Comparison of ENCODE assay signal across 31 cellular contexts in the genomic region with DNA sequence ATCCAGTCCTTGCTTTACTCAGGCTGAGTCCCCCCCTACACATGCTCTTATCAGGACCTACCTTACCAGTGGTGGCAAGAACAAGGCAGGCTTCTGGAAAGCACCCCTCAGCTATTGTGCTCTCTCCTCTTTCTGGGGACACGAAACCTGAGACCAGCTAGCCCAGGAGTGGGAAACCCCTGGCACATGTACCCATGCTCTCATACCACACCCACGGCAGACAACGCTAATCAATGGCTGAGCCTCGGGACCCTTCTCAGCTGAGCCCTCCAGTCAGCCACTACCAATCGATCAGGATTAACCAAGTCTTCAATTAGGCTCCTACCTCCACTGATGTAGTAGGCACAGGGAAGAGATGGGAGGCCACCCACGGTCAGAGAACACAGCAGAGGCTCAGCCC.
DNase-seq lines count a peak whose midpoint lies in the region; ATAC-seq, FAIRE-seq and TF ChIP-seq lines count a peak whose summit lies in the region.
"Had no signal": no experiment of that assay in that cellular context is flagged by ENCODE, and none has a peak within 500 bp of the region (broad histone marks: within the 10 kb centered on the region; RNA-seq: fewer than 3 reads in every experiment).

No MANE protein-coding gene starts in this region.

- DNase-seq in GM10266 (ENCODE audit: extremely low spot score) (peak; percentile 59), GM19238 (ENCODE audit: insufficient read length, low spot score) (peak; percentile 23), RWPE2 (ENCODE audit: low spot score) (no peak), neural progenitor cell (ENCODE audit: low spot score) (no peak), esophagus muscularis mucosa (ENCODE audit: extremely low spot score) (no peak), tibial nerve (ENCODE audit: low spot score in 2 of 2) (no peak), endodermal cell (no peak), small intestine (no peak)
- DNase-seq: ACHN; activated CD4-positive, CD25-positive, alpha-beta regulatory T cell; activated CD8-positive, alpha-beta memory T cell treated with anti-CD3 and anti-CD28 coated beads, Interleukin-2, amount 10 ng/mL, durations not matched to agents 7 days and 5 days; activated naive CD4-positive, alpha-beta T cell; activated T-cell treated with anti-CD3 and anti-CD28 coated beads, Interleukin-2, amount 50 U/mL, for 48 hours; adrenal gland; brain microvascular endothelial cell; dorsolateral prefrontal cortex; GF-D8; HFFc6; islet precursor cell; left ventricle myocardium inferior; midbrain; naive thymus-derived CD8-positive, alpha-beta T cell; NCI-H1105; NCI-H1930; NCI-H526; stimulated activated CD4-positive, alpha-beta T cell treated with anti-CD3 and anti-CD28 coated beads, Interleukin-2, amount 100 ng/mL, for 24 hours; substantia nigra; upper lobe of right lung had no signal

- H3K4me2 ChIP-seq in neural progenitor cell = no peak overlapping the region

- no peak overlapping the region for H3K4me3 Mint-ChIP-seq in neural progenitor cell
- H3K4me3 Mint-ChIP-seq in endodermal cell = no peak overlapping the region
- H3K4me3 Mint-ChIP-seq: activated CD8-positive, alpha-beta memory T cell treated with anti-CD3 and anti-CD28 coated beads, Interleukin-2, amount 10 ng/mL, durations not matched to agents 7 days and 5 days; HFFc6; naive thymus-derived CD8-positive, alpha-beta T cell had no signal

- ATAC-seq in RWPE2 (ENCODE audit: low read depth) = peak; percentile 33; the same call in 1 of the 3 replicates
- ATAC-seq: activated CD8-positive, alpha-beta memory T cell treated with anti-CD3 and anti-CD28 coated beads, Interleukin-2, amount 10 ng/mL, durations not matched to agents 7 days and 5 days; HepG2; naive thymus-derived CD8-positive, alpha-beta T cell; Panc1; upper lobe of right lung had no signal

- H3K27me3 Mint-ChIP-seq in neural progenitor cell (ENCODE audit: insufficient read depth, low read depth) (peaks cover 5% of the 10 kb centered on the region), endodermal cell (ENCODE audit: insufficient read depth) (no peaks in the 10 kb centered on the region)
- H3K27me3 Mint-ChIP-seq: activated CD8-positive, alpha-beta memory T cell treated with anti-CD3 and anti-CD28 coated beads, Interleukin-2, amount 10 ng/mL, durations not matched to agents 7 days and 5 days had no signal

- no peak overlapping the region for H2AFZ ChIP-seq in neural progenitor cell (replicated peaks)

- H3K4me1 Mint-ChIP-seq in neural progenitor cell (peaks cover 30% of the 10 kb centered on the region), endodermal cell (no peaks in the 10 kb centered on the region)
- H3K4me1 Mint-ChIP-seq: activated CD8-positive, alpha-beta memory T cell treated with anti-CD3 and anti-CD28 coated beads, Interleukin-2, amount 10 ng/mL, durations not matched to agents 7 days and 5 days had no signal

- 81% methylated on average over 6 of the region's 6 CpGs for WGBS in esophagus muscularis mucosa
- WGBS in tibial nerve, 2 donors = 74 to 75% methylated on average over 6 of the region's 6 CpGs
- WGBS in endodermal cell (ENCODE audit: insufficient coverage in 1 of 2, insufficient read length in 1 of 2), 2 experiments = 81 to 87% methylated on average over 2 to 6 of the region's 6 CpGs
- 78 to 87% (median 84%) methylated on average over 6 of the region's 6 CpGs for WGBS in small intestine, 3 donors

- H3F3A ChIP-seq in neural progenitor cell (ENCODE audit: low read depth) = no peaks in the 10 kb centered on the region

- H3K4me1 ChIP-seq in RWPE2 (ENCODE audit: insufficient read depth, poor library complexity, severe bottlenecking) (no peaks in the 10 kb centered on the region), neural progenitor cell (peaks cover 5% of the 10 kb centered on the region), esophagus muscularis mucosa (peaks cover 0 to 4% (median 3%) of the 10 kb centered on the region in 4 donors), tibial nerve (peaks cover 0 to 6% (median 0%) of the 10 kb centered on the region in 4 donors), endodermal cell (ENCODE audit: control insufficient read depth, insufficient read depth, low read length) (no peaks in the 10 kb centered on the region), small intestine (ENCODE audit: control insufficient read depth in 2 of 2, insufficient read depth in 1 of 2, low read depth in 1 of 2, low read length in 1 of 2) (no peaks in the 10 kb centered on the region)
- H3K4me1 ChIP-seq: SJCRH30 had no signal

- H3K9me3 Mint-ChIP-seq in neural progenitor cell (no peaks in the 10 kb centered on the region), endodermal cell (peaks cover 6% of the 10 kb centered on the region)
- H3K9me3 Mint-ChIP-seq: HFFc6 had no signal

- no peak overlapping the region for H3K9ac ChIP-seq in neural progenitor cell
- H3K9ac ChIP-seq in endodermal cell (ENCODE audit: extremely low read depth, low read length, poor library complexity, severe bottlenecking) = no peak overlapping the region

- peaks cover 45% of the 10 kb centered on the region for H4K20me1 ChIP-seq in neural progenitor cell (ENCODE audit: low read depth)

- peaks cover 13% of the 10 kb centered on the region for H3K36me3 Mint-ChIP-seq in neural progenitor cell
- H3K36me3 Mint-ChIP-seq in endodermal cell (ENCODE audit: low read depth) = peaks cover 27% of the 10 kb centered on the region
- H3K36me3 Mint-ChIP-seq: activated CD8-positive, alpha-beta memory T cell treated with anti-CD3 and anti-CD28 coated beads, Interleukin-2, amount 10 ng/mL, durations not matched to agents 7 days and 5 days; naive thymus-derived CD8-positive, alpha-beta T cell had no signal

- H3K9me3 ChIP-seq in RWPE2 (ENCODE audit: severe bottlenecking) = no peaks in the 10 kb centered on the region
- H3K9me3 ChIP-seq in neural progenitor cell (ENCODE audit: low read depth) = no peaks in the 10 kb centered on the region
- H3K9me3 ChIP-seq in esophagus muscularis mucosa = no peaks in the 10 kb centered on the region
- no peaks in the 10 kb centered on the region for H3K9me3 ChIP-seq in tibial nerve
- no peaks in the 10 kb centered on the region for H3K9me3 ChIP-seq in endodermal cell (ENCODE audit: control insufficient read depth, low read length)
- H3K9me3 ChIP-seq in small intestine (ENCODE audit: control insufficient read depth, low read depth) = no peaks in the 10 kb centered on the region
- H3K9me3 ChIP-seq: adrenal gland, left ventricle myocardium inferior, SJCRH30, upper lobe of right lung had no signal

- TF ChIP-seq CTCF in GM10266 (IDR thresholded peaks at IDR 0.05; ENCODE audit: control insufficient read depth, insufficient read depth, low read depth, missing control alignments) (no peak), RWPE2 (IDR thresholded peaks at IDR 0.05; ENCODE audit: poor library complexity, severe bottlenecking) (no peak), neural progenitor cell (IDR thresholded peaks at IDR 0.05) (no peak), esophagus muscularis mucosa (IDR thresholded peaks at IDR 0.05) (no peak), tibial nerve (IDR thresholded peaks at IDR 0.05) (no peak), endodermal cell (conservative IDR thresholded peaks at IDR 0.05) (no peak)

- H3K79me2 ChIP-seq in neural progenitor cell (ENCODE audit: low read depth) = peaks cover 55% of the 10 kb centered on the region

- peaks cover 32% of the 10 kb centered on the region for H3K36me3 ChIP-seq in RWPE2 (ENCODE audit: low read depth)
- H3K36me3 ChIP-seq in neural progenitor cell = no peaks in the 10 kb centered on the region
- H3K36me3 ChIP-seq in esophagus muscularis mucosa = no peaks in the 10 kb centered on the region
- H3K36me3 ChIP-seq in tibial nerve = peaks cover 0 to 3% (median 0%) of the 10 kb centered on the region in 3 donors
- H3K36me3 ChIP-seq in endodermal cell (ENCODE audit: control insufficient read depth, insufficient read depth, low read length) = no peaks in the 10 kb centered on the region
- no peaks in the 10 kb centered on the region for H3K36me3 ChIP-seq in small intestine (ENCODE audit: control insufficient read depth in 2 of 2, insufficient read depth in 2 of 2, low read length in 2 of 2)
- H3K36me3 ChIP-seq: adrenal gland, brain microvascular endothelial cell, left ventricle myocardium inferior, upper lobe of right lung had no signal

- H3K4me3 ChIP-seq in RWPE2 (ENCODE audit: severe bottlenecking) (no peak overlapping the region), neural progenitor cell (no peak overlapping the region), esophagus muscularis mucosa (no peak overlapping the region), tibial nerve (no peak overlapping the region), endodermal cell (ENCODE audit: low read length) (no peak overlapping the region), small intestine (ENCODE audit: low read depth in 1 of 2, low read length in 2 of 2) (no peak overlapping the region)
- H3K4me3 ChIP-seq: adrenal gland, dorsolateral prefrontal cortex, left ventricle myocardium inferior, SJCRH30, upper lobe of right lung had no signal

- intact Hi-C loops in esophagus muscularis mucosa (cut with DNase I) = no loop called here

- TF ChIP-seq POLR2A in esophagus muscularis mucosa (IDR thresholded peaks at IDR 0.05; ENCODE audit: low read depth) = no peak
- TF ChIP-seq POLR2A in tibial nerve (IDR thresholded peaks at IDR 0.05) = no peak

- FAIRE-seq in small intestine (lab: Jason Lieb, UNC) = no peak
- FAIRE-seq: HepG2 had no signal

- H3K27ac ChIP-seq in RWPE2 (ENCODE audit: poor library complexity, severe bottlenecking) (no peak overlapping the region), neural progenitor cell (no peak overlapping the region), esophagus muscularis mucosa (replicated peaks in 1 of 4) (no peak overlapping the region), tibial nerve (no peak overlapping the region), endodermal cell (ENCODE audit: low read depth, low read length) (no peak overlapping the region), small intestine (ENCODE audit: low read depth in 1 of 2, low read length in 1 of 2) (no peak overlapping the region)
- H3K27ac ChIP-seq: brain microvascular endothelial cell, dorsolateral prefrontal cortex, left ventricle myocardium inferior, SJCRH30, upper lobe of right lung had no signal

- no peak for TF ChIP-seq EP300 in esophagus muscularis mucosa (IDR thresholded peaks at IDR 0.05)
- no peak for TF ChIP-seq EP300 in tibial nerve (IDR thresholded peaks at IDR 0.05)

- H3K27me3 ChIP-seq in RWPE2 (ENCODE audit: insufficient read depth, poor library complexity, severe bottlenecking) (no peaks in the 10 kb centered on the region), neural progenitor cell (no peaks in the 10 kb centered on the region), esophagus muscularis mucosa (no peaks in the 10 kb centered on the region), tibial nerve (no peaks in the 10 kb centered on the region), endodermal cell (ENCODE audit: control insufficient read depth, insufficient read depth, low read length, poor library complexity, severe bottlenecking) (no peaks in the 10 kb centered on the region), small intestine (ENCODE audit: control insufficient read depth in 2 of 2, insufficient read depth in 2 of 2, low read length in 2 of 2) (no peaks in the 10 kb centered on the region)
- H3K27me3 ChIP-seq: adrenal gland, brain microvascular endothelial cell, dorsolateral prefrontal cortex, SJCRH30, upper lobe of right lung had no signal

- H3K27ac Mint-ChIP-seq in neural progenitor cell = peak overlapping the region; percentile 65
- H3K27ac Mint-ChIP-seq in endodermal cell = no peak overlapping the region
- H3K27ac Mint-ChIP-seq: activated CD8-positive, alpha-beta memory T cell treated with anti-CD3 and anti-CD28 coated beads, Interleukin-2, amount 10 ng/mL, durations not matched to agents 7 days and 5 days; HFFc6 had no signal

Comparison
In these comparisons a context has a peak if more than half of its experiments do, and no peak if none do; other contexts are left out.
1. DNase-seq: peak in GM10266 (single experiment) and GM19238 (single experiment); none in RWPE2 (single experiment), neural progenitor cell (single experiment), esophagus muscularis mucosa (single experiment), tibial nerve (0 of 2), endodermal cell (single experiment) and small intestine (single experiment).